ENCODE assay signal across 27 cellular contexts in the genomic region with DNA sequence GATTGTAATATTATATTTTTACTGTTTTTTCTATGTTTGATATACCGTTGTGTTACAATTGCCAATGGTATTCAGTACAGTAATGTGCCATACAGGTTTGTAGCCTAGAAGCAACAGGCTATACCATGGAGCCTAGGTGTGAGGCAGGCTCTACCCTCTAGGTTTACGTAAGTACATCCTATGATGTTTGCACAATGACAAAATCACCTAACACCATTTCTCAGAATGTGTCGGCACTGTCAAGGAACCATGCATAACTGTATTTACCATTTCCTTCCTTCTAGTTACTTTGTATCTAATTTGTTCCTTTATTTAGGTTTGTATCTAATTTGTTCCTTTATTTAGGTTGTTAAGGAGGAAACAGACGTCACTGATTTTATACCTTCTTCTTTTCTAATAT.
"Had no signal": no experiment of that assay in that cellular context is flagged by ENCODE, and none has a peak within 500 bp of the region (broad histone marks: within the 10 kb centered on the region; RNA-seq: fewer than 3 reads in every experiment).

No MANE protein-coding gene starts in this region.

- H3K4me3 Mint-ChIP-seq: effector memory CD8-positive, alpha-beta T cell; memory B cell; nephron progenitor cell; stimulated activated naive CD8-positive, alpha-beta T cell treated with anti-CD3 and anti-CD28 coated beads, Interleukin-15, amount 100 ng/mL, for 72 hours had no signal

- H3K4me1 ChIP-seq: right lobe of liver, transverse colon, uterus had no signal

- H3K4me3 ChIP-seq: esophagus squamous epithelium, heart right ventricle, lung, ovary, right lobe of liver, suprapubic skin, transverse colon, upper lobe of right lung, uterus had no signal

- H3K27ac ChIP-seq: esophagus squamous epithelium, heart right ventricle, ovary, right lobe of liver, suprapubic skin, transverse colon, upper lobe of right lung, uterus had no signal

- H3K36me3 ChIP-seq: ovary, right lobe of liver, transverse colon, uterus had no signal

- FAIRE-seq: endometrium, small intestine had no signal

- H3K9me3 ChIP-seq: esophagus squamous epithelium, heart right ventricle, ovary, right lobe of liver, suprapubic skin, transverse colon, upper lobe of right lung, uterus had no signal

- H3K27me3 Mint-ChIP-seq: effector memory CD8-positive, alpha-beta T cell; memory B cell; progenitor cell of endocrine pancreas; stimulated activated naive CD8-positive, alpha-beta T cell treated with anti-CD3 and anti-CD28 coated beads, Interleukin-15, amount 100 ng/mL, for 72 hours had no signal

- DNase-seq: cortex of kidney; effector memory CD8-positive, alpha-beta T cell; erythroblast; esophagus squamous epithelium; foreskin melanocyte; glutamatergic neuron; heart right ventricle; hippocampal formation; left ventricle myocardium superior; nephron progenitor cell; occipital lobe; ovary; right lobe of liver; small intestine; stimulated activated CD4-positive, alpha-beta T cell treated with anti-CD3 and anti-CD28 coated beads, Interleukin-15, amount 100 ng/mL, for 24 hours; stimulated activated CD4-positive, alpha-beta T cell treated with anti-CD3 and anti-CD28 coated beads, Interleukin-4, amount 100 ng/mL, for 1 hour; stimulated activated CD8-positive, alpha-beta memory T cell treated with anti-CD3 and anti-CD28 coated beads, Interleukin-4, amount 100 ng/mL, for 48 hours; stimulated activated naive CD4-positive, alpha-beta T cell; stimulated activated naive CD8-positive, alpha-beta T cell treated with anti-CD3 and anti-CD28 coated beads, Interleukin-15, amount 100 ng/mL, for 72 hours; transverse colon; upper lobe of right lung; uterus had no signal

- H3K27me3 ChIP-seq: esophagus squamous epithelium, heart right ventricle, ovary, right lobe of liver, suprapubic skin, transverse colon, upper lobe of right lung, uterus had no signal

- ATAC-seq: effector memory CD8-positive, alpha-beta T cell; heart right ventricle; left ventricle myocardium superior; right lobe of liver; stimulated activated naive CD8-positive, alpha-beta T cell treated with anti-CD3 and anti-CD28 coated beads, Interleukin-15, amount 100 ng/mL, for 72 hours; upper lobe of right lung had no signal

- H3K27ac Mint-ChIP-seq: effector memory CD8-positive, alpha-beta T cell; memory B cell; nephron progenitor cell; progenitor cell of endocrine pancreas; stimulated activated naive CD8-positive, alpha-beta T cell treated with anti-CD3 and anti-CD28 coated beads, Interleukin-15, amount 100 ng/mL, for 72 hours had no signal

- H3K9me3 Mint-ChIP-seq: effector memory CD8-positive, alpha-beta T cell; memory B cell; stimulated activated naive CD8-positive, alpha-beta T cell treated with anti-CD3 and anti-CD28 coated beads, Interleukin-15, amount 100 ng/mL, for 72 hours had no signal
